9 cellular contexts compared by ENCODE assay signal in the genomic region with DNA sequence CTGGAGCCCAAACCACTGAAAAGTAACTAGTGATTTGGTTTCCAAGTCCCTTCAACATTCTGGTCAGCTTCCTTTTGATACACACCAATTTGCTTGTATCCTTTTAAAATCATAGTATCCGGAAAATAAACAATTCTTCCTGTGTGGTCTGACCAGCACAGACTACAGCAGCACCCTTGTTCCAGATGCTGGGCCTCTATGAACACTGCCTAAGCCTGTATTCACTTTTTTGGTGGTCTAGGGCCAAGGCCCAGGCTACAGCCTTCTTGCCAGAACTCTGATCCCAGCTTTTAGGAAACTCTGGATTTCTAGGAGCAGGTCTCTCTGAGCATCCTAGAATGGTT. TPM values are rescaled to one million over a fixed set of nuclear protein-coding genes. Genes with fewer than 3 reads are reported as not detected.
A peak's percentile ranks its signal among the peaks of the same experiment; 100 is the strongest.
DNase-seq lines count a peak whose midpoint lies in the region; ATAC-seq and TF ChIP-seq lines count a peak whose summit lies in the region.
"Had no signal": no experiment of that assay in that cellular context is flagged by ENCODE, and none has a peak within 500 bp of the region (broad histone marks: within the 10 kb centered on the region; RNA-seq: fewer than 3 reads in every experiment).

No MANE protein-coding gene starts in this region.

- no peak overlapping the region for H3K4me3 ChIP-seq in KMS-11 (IDR thresholded peaks at IDR 0.05; ENCODE audit: insufficient read depth, low read depth, low read length)
- peak overlapping the region in 49 of 59 donors; percentile 55 to 85 (median 75) for H3K4me3 ChIP-seq in dorsolateral prefrontal cortex

- peak overlapping the region; percentile 26 for H3K4me3 Mint-ChIP-seq in natural killer cell treated with Interleukin-12 subunit alpha and Interleukin-12 subunit beta and Interleukin-15 and Interleukin-18, amount 100 ng/mL, for 72 hours

- peaks cover 39 to 65% of the 10 kb centered on the region in 2 donors for H3K27me3 Mint-ChIP-seq in natural killer cell treated with Interleukin-12 subunit alpha and Interleukin-12 subunit beta and Interleukin-15 and Interleukin-18, amount 100 ng/mL, for 72 hours

- no peaks in the 10 kb centered on the region for H3K36me3 ChIP-seq in KMS-11 (ENCODE audit: insufficient read depth)
- H3K36me3 ChIP-seq: gastrocnemius medialis had no signal

- DNase-seq in AG20443 (ENCODE audit: low spot score) (peak; percentile 36), dorsolateral prefrontal cortex (no peak), RPMI8226 (no peak), mesenteric fat pad (ENCODE audit: low spot score) (no peak)
- no peak for DNase-seq in natural killer cell treated with Interleukin-12 subunit alpha and Interleukin-12 subunit beta and Interleukin-15 and Interleukin-18, amount 100 ng/mL, for 72 hours (ENCODE audit: low spot score)
- DNase-seq: gastrocnemius medialis had no signal

- H3K27ac ChIP-seq in KMS-11: no peak overlapping the region
- peak overlapping the region in 14 of 59 donors; percentile 28 to 89 (median 82) for H3K27ac ChIP-seq in dorsolateral prefrontal cortex

- H3K4me2 ChIP-seq in KMS-11: peak overlapping the region; percentile 48; the same call in 1 of the 2 replicates

- H3K79me2 ChIP-seq in KMS-11 (ENCODE audit: insufficient read depth, low read depth): no peaks in the 10 kb centered on the region

- no peak for TF ChIP-seq CTCF in KMS-11 (conservative IDR thresholded peaks at IDR 0.05; ENCODE audit: low read depth, low read length)
- TF ChIP-seq CTCF in dorsolateral prefrontal cortex (IDR thresholded peaks at IDR 0.05 in 54 of 56, conservative IDR thresholded peaks at IDR 0.05 in 2 of 56; ENCODE audit: low read depth in 1 of 56, partially characterized antibody in 56 of 56): no peak

- ATAC-seq in natural killer cell treated with Interleukin-12 subunit alpha and Interleukin-12 subunit beta and Interleukin-15 and Interleukin-18, amount 100 ng/mL, for 72 hours: no peak
- ATAC-seq in HG03159 (IDR thresholded peaks at IDR 0.05; ENCODE audit: unreplicated experiment) (no peak), GM19395 (IDR thresholded peaks at IDR 0.05; ENCODE audit: unreplicated experiment) (no peak)

- H3K9me3 Mint-ChIP-seq in natural killer cell treated with Interleukin-12 subunit alpha and Interleukin-12 subunit beta and Interleukin-15 and Interleukin-18, amount 100 ng/mL, for 72 hours: no peaks in the 10 kb centered on the region

- H3K27me3 ChIP-seq in KMS-11 (ENCODE audit: insufficient read depth, low read depth) (no peaks in the 10 kb centered on the region), dorsolateral prefrontal cortex (no peaks in the 10 kb centered on the region)
- H3K27me3 ChIP-seq: gastrocnemius medialis had no signal

- intact Hi-C loops in dorsolateral prefrontal cortex (cut with DNase I): loop anchor here (2.0 to 10.0 kb wide), 4 partner anchors 111 to 239 kb away; a partner anchor contains a TSS

- no peak overlapping the region for H3K9ac ChIP-seq in KMS-11

- H3K4me1 Mint-ChIP-seq in natural killer cell treated with Interleukin-12 subunit alpha and Interleukin-12 subunit beta and Interleukin-15 and Interleukin-18, amount 100 ng/mL, for 72 hours (ENCODE audit: low read depth in 2 of 2): no peaks in the 10 kb centered on the region

- H4K20me1 ChIP-seq in KMS-11 (ENCODE audit: insufficient read depth): no peaks in the 10 kb centered on the region

- peak overlapping the region; percentile 78 for H2AFZ ChIP-seq in KMS-11 (ENCODE audit: low read depth)

- H3K4me1 ChIP-seq in KMS-11 (ENCODE audit: low read depth, poor library complexity, severe bottlenecking): no peaks in the 10 kb centered on the region

- H3K36me3 Mint-ChIP-seq in natural killer cell treated with Interleukin-12 subunit alpha and Interleukin-12 subunit beta and Interleukin-15 and Interleukin-18, amount 100 ng/mL, for 72 hours: no peaks in the 10 kb centered on the region

- H3K27ac Mint-ChIP-seq in natural killer cell treated with Interleukin-12 subunit alpha and Interleukin-12 subunit beta and Interleukin-15 and Interleukin-18, amount 100 ng/mL, for 72 hours: no peak overlapping the region

RNA-seq across cellular contexts. Expression of a gene that starts 0.8 kb away (rescaled TPM):
- total RNA-seq in dorsolateral prefrontal cortex: 100 to 1,000 TPM in 116 of 120 experiments, 10 to 100 TPM in 4; 76.1 to 218 (median 142) TPM
- not detected for total RNA-seq in natural killer cell treated with Interleukin-12 subunit alpha and Interleukin-12 subunit beta and Interleukin-15 and Interleukin-18, amount 100 ng/mL, for 72 hours
- total RNA-seq in mesenteric fat pad: 15.4 TPM

Comparison
In these comparisons a context has a peak if more than half of its experiments do, and no peak if none do; other contexts are left out.
1. RNA of a gene that starts 0.8 kb away (total RNA-seq): 76.1 to 218 TPM in dorsolateral prefrontal cortex and 15.4 TPM in mesenteric fat pad (single experiment); not detected in natural killer cell treated with Interleukin-12 subunit alpha and Interleukin-12 subunit beta and Interleukin-15 and Interleukin-18, amount 100 ng/mL, for 72 hours; every median in the first group is over 10 times any median in the second.